In genomic region chr16:28289939-28290862, GRCh38 we compare ENCODE assay signal across 12 cellular contexts. TPM values are rescaled to one million over a fixed set of nuclear protein-coding genes. Genes with fewer than 3 reads are reported as not detected.
DNase-seq lines count a peak whose midpoint lies in the region; TF ChIP-seq lines count a peak whose summit lies in the region.
"Had no signal": no experiment of that assay in that cellular context is flagged by ENCODE, and none has a peak within 500 bp of the region (broad histone marks: within the 10 kb centered on the region; RNA-seq: fewer than 3 reads in every experiment).

No MANE protein-coding gene starts in this region.

- H3K36me3 Mint-ChIP-seq in CD8-positive, alpha-beta memory T cell = peaks cover 0 to 6% (median 0%) of the 10 kb centered on the region in 3 donors
- H3K36me3 Mint-ChIP-seq in activated T-helper 2 cell treated with anti-CD3 and anti-CD28 coated beads, Interferon-gamma antibody, Interleukin-2, Interleukin-4, amounts not matched to agents 10 μg/mL and 5 μg/mL and 100 μg/mL, durations not matched to agents 14 hours and 24 hours and 36 hours (ENCODE audit: low read depth) = no peaks in the 10 kb centered on the region

- TF ChIP-seq RAD21 in neural cell (conservative IDR thresholded peaks at IDR 0.05) = no peak

- H3F3A ChIP-seq in neural cell (ENCODE audit: insufficient read depth, low read length, poor library complexity, severe bottlenecking) = no peaks in the 10 kb centered on the region

- peak overlapping the region in 5 of 8 donors; percentile 10 to 67 (median 63) for H3K27ac Mint-ChIP-seq in CD8-positive, alpha-beta memory T cell
- H3K27ac Mint-ChIP-seq in activated T-helper 2 cell treated with anti-CD3 and anti-CD28 coated beads, Interferon-gamma antibody, Interleukin-2, Interleukin-4, amounts not matched to agents 10 μg/mL and 5 μg/mL and 100 μg/mL, durations not matched to agents 14 hours and 24 hours and 36 hours = no peak overlapping the region

- peak overlapping the region; percentile 49 for H3K9ac ChIP-seq in neural cell (ENCODE audit: low read length)

- H3K4me2 ChIP-seq in neural cell (ENCODE audit: low read length) = peak overlapping the region; percentile 16

- no peaks in the 10 kb centered on the region for H3K27me3 ChIP-seq in CD8-positive, alpha-beta memory T cell (ENCODE audit: insufficient read depth, low read length, poor library complexity, severe bottlenecking)
- no peaks in the 10 kb centered on the region for H3K27me3 ChIP-seq in neural cell (ENCODE audit: insufficient read depth, low read depth, low read length)
- peaks cover 0 to 33% (median 2%) of the 10 kb centered on the region in 4 donors for H3K27me3 ChIP-seq in esophagus squamous epithelium

- H3K79me2 ChIP-seq in neural cell (replicated peaks; ENCODE audit: insufficient read depth, low read length) = peaks cover 31% of the 10 kb centered on the region

- intact Hi-C loops in activated T-helper 2 cell treated with anti-CD3 and anti-CD28 coated beads, Interferon-gamma antibody, Interleukin-2, Interleukin-4, amounts not matched to agents 10 μg/mL and 5 μg/mL and 100 μg/mL, durations not matched to agents 14 hours and 24 hours and 36 hours (cut with micrococcal nuclease) = loop anchor here (10.0 kb wide), 1 partner anchor 75 kb away; the partner anchor contains the start of gene XPO6
- intact Hi-C loops in esophagus squamous epithelium (cut with DNase I) = no loop called here

- peaks cover 9% of the 10 kb centered on the region for H4K20me1 ChIP-seq in neural cell (ENCODE audit: insufficient read depth)

- no peak overlapping the region for H3K27ac ChIP-seq in CD8-positive, alpha-beta memory T cell (ENCODE audit: low read depth, low read length)
- H3K27ac ChIP-seq in HEK293 (ENCODE audit: extremely low read depth, low read depth, low read length) (no peak overlapping the region), neural cell (ENCODE audit: low read length) (peak overlapping the region; percentile 56), esophagus squamous epithelium (no peak overlapping the region)
- H3K27ac ChIP-seq: stomach had no signal

- H3K4me1 Mint-ChIP-seq in CD8-positive, alpha-beta memory T cell = peaks cover 48 to 57% (median 57%) of the 10 kb centered on the region in 3 donors
- H3K4me1 Mint-ChIP-seq in activated T-helper 2 cell treated with anti-CD3 and anti-CD28 coated beads, Interferon-gamma antibody, Interleukin-2, Interleukin-4, amounts not matched to agents 10 μg/mL and 5 μg/mL and 100 μg/mL, durations not matched to agents 14 hours and 24 hours and 36 hours (ENCODE audit: low read depth) = peaks cover 24% of the 10 kb centered on the region

- H3K9me3 Mint-ChIP-seq in CD8-positive, alpha-beta memory T cell = no peaks in the 10 kb centered on the region
- H3K9me3 Mint-ChIP-seq in activated T-helper 2 cell treated with anti-CD3 and anti-CD28 coated beads, Interferon-gamma antibody, Interleukin-2, Interleukin-4, amounts not matched to agents 10 μg/mL and 5 μg/mL and 100 μg/mL, durations not matched to agents 14 hours and 24 hours and 36 hours = no peaks in the 10 kb centered on the region

- TF ChIP-seq POLR2A in esophagus squamous epithelium (IDR thresholded peaks at IDR 0.05) = no peak

- peak overlapping the region; percentile 15 to 93 (median 69) for H3K4me3 Mint-ChIP-seq in CD8-positive, alpha-beta memory T cell
- peak overlapping the region; percentile 63 for H3K4me3 Mint-ChIP-seq in activated T-helper 2 cell treated with anti-CD3 and anti-CD28 coated beads, Interferon-gamma antibody, Interleukin-2, Interleukin-4, amounts not matched to agents 10 μg/mL and 5 μg/mL and 100 μg/mL, durations not matched to agents 14 hours and 24 hours and 36 hours (ENCODE audit: low read depth)

- no peak for DNase-seq in CD8-positive, alpha-beta memory T cell
- DNase-seq in activated T-helper 2 cell treated with anti-CD3 and anti-CD28 coated beads, Interferon-gamma antibody, Interleukin-2, Interleukin-4, amounts not matched to agents 10 μg/mL and 5 μg/mL and 100 μg/mL, durations not matched to agents 14 hours and 24 hours and 36 hours (ENCODE audit: low spot score) = no peak
- DNase-seq in esophagus squamous epithelium (lab: John Stamatoyannopoulos, UW) (no peak), NCI-H526 (lab: John Stamatoyannopoulos, UW) (no peak)
- DNase-seq in stimulated activated CD4-positive, alpha-beta T cell treated with anti-CD3 and anti-CD28 coated beads, Interleukin-1b, Interleukin-23, amount 100 ng/mL, for 48 hours = no peak
- DNase-seq: activated gamma-delta T cell; central memory CD4-positive, alpha-beta T cell; NCI-H1105; NCI-H226; stomach had no signal

- no peak for TF ChIP-seq CTCF in HEK293 (tag by site-specific recombination; IDR thresholded peaks at IDR 0.05)
- no peak for TF ChIP-seq CTCF in neural cell (IDR thresholded peaks at IDR 0.05; ENCODE audit: poor library complexity, severe bottlenecking)
- no peak for TF ChIP-seq CTCF in esophagus squamous epithelium (IDR thresholded peaks at IDR 0.05)

- no peaks in the 10 kb centered on the region for H3K36me3 ChIP-seq in CD8-positive, alpha-beta memory T cell (ENCODE audit: insufficient read depth, low read length)
- H3K36me3 ChIP-seq in HEK293 (ENCODE audit: control insufficient read depth in 2 of 2, insufficient read depth in 1 of 2, low read length in 2 of 2) (peaks cover 0 to 5% of the 10 kb centered on the region in 2 experiments; a peak in 2 of 3 replicates), neural cell (ENCODE audit: insufficient read depth, low read length) (peaks cover 9% of the 10 kb centered on the region), esophagus squamous epithelium (no peaks in the 10 kb centered on the region)
- H3K36me3 ChIP-seq: stomach had no signal

- CTCF ChIA-PET in CD8-positive, alpha-beta memory T cell (lab: Charles Lee) = interaction anchor here (2.3 to 4.0 kb wide), 3 partner anchors 8 to 27 kb away, joined by 8 to 19 read pairs (median 15); no protein-coding TSS in a partner anchor
- CTCF ChIA-PET in HEK293 (lab: Yijun Ruan, JAX) = interaction anchor here (1.1 kb wide), 1 partner anchor 13 kb away, joined by 4 read pairs; no protein-coding TSS in a partner anchor

- peaks cover 51% of the 10 kb centered on the region for H3K4me1 ChIP-seq in CD8-positive, alpha-beta memory T cell (ENCODE audit: insufficient read depth, low read length)
- H3K4me1 ChIP-seq in HEK293 (ENCODE audit: control insufficient read depth, insufficient read depth, low read length) (no peaks in the 10 kb centered on the region), esophagus squamous epithelium (peaks cover 13 to 26% (median 15%) of the 10 kb centered on the region in 3 donors)

- no peak overlapping the region for H2AFZ ChIP-seq in neural cell (ENCODE audit: low read depth, low read length)

- no peak overlapping the region for H3K4me3 ChIP-seq in CD8-positive, alpha-beta memory T cell (ENCODE audit: low read length)
- H3K4me3 ChIP-seq in HEK293 (ENCODE audit: low read depth, low read length) = no peak overlapping the region
- peak overlapping the region; percentile 70 for H3K4me3 ChIP-seq in neural cell (ENCODE audit: low read length)
- H3K4me3 ChIP-seq in esophagus squamous epithelium = no peak overlapping the region
- H3K4me3 ChIP-seq: stomach had no signal

- H3K27me3 Mint-ChIP-seq in CD8-positive, alpha-beta memory T cell = no peaks in the 10 kb centered on the region
- H3K27me3 Mint-ChIP-seq in activated T-helper 2 cell treated with anti-CD3 and anti-CD28 coated beads, Interferon-gamma antibody, Interleukin-2, Interleukin-4, amounts not matched to agents 10 μg/mL and 5 μg/mL and 100 μg/mL, durations not matched to agents 14 hours and 24 hours and 36 hours (ENCODE audit: low read depth) = peaks cover 18% of the 10 kb centered on the region

- 83 to 89% methylated on average over 10 of the region's 10 CpGs for WGBS in esophagus squamous epithelium, 2 donors

- POLR2A ChIA-PET in CD8-positive, alpha-beta memory T cell (lab: Charles Lee) = interaction anchor here (0.6 kb wide), 1 partner anchor 9 kb away, joined by 3 read pairs; no protein-coding TSS in a partner anchor
- POLR2A ChIA-PET in HEK293 (lab: Yijun Ruan, JAX) = interaction anchor here (0.7 kb wide), 1 partner anchor 302 kb away, joined by 5 read pairs; no protein-coding TSS in a partner anchor

- H3K9me3 ChIP-seq in CD8-positive, alpha-beta memory T cell (ENCODE audit: low read length) = no peaks in the 10 kb centered on the region
- H3K9me3 ChIP-seq in HEK293 (ENCODE audit: control insufficient read depth, insufficient read depth, low read depth, low read length) (no peaks in the 10 kb centered on the region), neural cell (ENCODE audit: low read length) (no peaks in the 10 kb centered on the region), esophagus squamous epithelium (no peaks in the 10 kb centered on the region)
- H3K9me3 ChIP-seq: stomach had no signal

- TF ChIP-seq EP300 in neural cell (conservative IDR thresholded peaks at IDR 0.05; ENCODE audit: poor library complexity, severe bottlenecking) = no peak

- H3K9me2 ChIP-seq in neural cell (ENCODE audit: insufficient read depth, low read length) = no peaks in the 10 kb centered on the region

TF ChIP-seq in neural cell, 6 proteins besides CTCF, POLR2A, EP300 and RAD21 (continues in another document):
- TF ChIP-seq POLR2AphosphoS5 (IDR thresholded peaks at IDR 0.05) = no peak
- TF ChIP-seq EZH2 (IDR thresholded peaks at IDR 0.05; ENCODE audit: borderline replicate concordance, insufficient read depth, low read length, poor library complexity, severe bottlenecking) = no peak
- TF ChIP-seq MXI1 (conservative IDR thresholded peaks at IDR 0.05; ENCODE audit: poor library complexity, severe bottlenecking) = no peak

RNA-seq across cellular contexts. Expression of gene SBK1, which starts 2.1 kb away (rescaled TPM):
- 1 to 10 TPM; 3.9 to 4.1 TPM for total RNA-seq in CD8-positive, alpha-beta memory T cell
- 20.3 TPM for polyA plus RNA-seq in CD8-positive, alpha-beta memory T cell
- total RNA-seq in activated T-helper 2 cell treated with anti-CD3 and anti-CD28 coated beads, Interferon-gamma antibody, Interleukin-2, Interleukin-4, amounts not matched to agents 10 μg/mL and 5 μg/mL and 100 μg/mL, durations not matched to agents 14 hours and 24 hours and 36 hours = 1.3 and 1.4 TPM in 2 replicates
- polyA plus RNA-seq in neural cell = 18.2 and 27.4 TPM in 2 replicates
- 65.5 and 69.1 TPM in 2 replicates for polyA minus RNA-seq in neural cell
- total RNA-seq in esophagus squamous epithelium = under 1 TPM; 0.29 to 0.95 (median 0.48) TPM
